ENCODE assay signal across 20 cellular contexts in the genomic region with DNA sequence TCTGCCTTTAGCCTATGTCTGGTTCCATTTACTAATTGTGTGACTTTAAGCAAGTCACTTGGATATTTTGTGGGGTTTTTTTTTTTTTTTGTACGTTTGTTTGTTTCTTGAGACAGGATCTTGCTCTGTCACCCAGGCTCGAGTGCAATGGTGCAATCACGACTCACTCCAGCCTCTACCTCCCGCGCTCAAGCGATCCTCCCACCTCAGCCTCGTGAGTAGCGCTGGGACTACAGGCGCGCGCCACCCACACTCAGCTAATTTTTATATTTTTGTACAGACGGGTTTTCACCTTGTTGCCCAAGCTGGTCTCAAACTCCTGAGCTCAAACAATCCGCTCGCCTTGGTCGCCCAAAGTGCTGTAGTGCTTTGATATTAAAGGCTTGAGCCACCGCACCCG. TPM values are rescaled to one million over a fixed set of nuclear protein-coding genes. Genes with fewer than 3 reads are reported as not detected.
A peak's percentile ranks its signal among the peaks of the same experiment; 100 is the strongest.
DNase-seq lines count a peak whose midpoint lies in the region; ATAC-seq, FAIRE-seq and TF ChIP-seq lines count a peak whose summit lies in the region.
"Had no signal": no experiment of that assay in that cellular context is flagged by ENCODE, and none has a peak within 500 bp of the region (broad histone marks: within the 10 kb centered on the region; RNA-seq: fewer than 3 reads in every experiment).

No MANE protein-coding gene starts in this region.

- DNase-seq in CD4-positive, alpha-beta T cell, result no peak
- DNase-seq in IMR-90 (no peak), astrocyte (ENCODE audit: low read depth) (no peak), neural crest cell (ENCODE audit: low read depth, low spot score) (no peak), GM19239 (ENCODE audit: insufficient read length, low spot score) (no peak), NCI-H2171 treated with DMSO at 0.1 percent for 48 hours (lab: John Stamatoyannopoulos, UW) (no peak)
- DNase-seq: activated B cell treated with CpG ODN at 0.5 μM for 24 hours; activated CD8-positive, alpha-beta memory T cell treated with anti-CD3 and anti-CD28 coated beads, Interleukin-2, amount 10 ng/mL, durations not matched to agents 7 days and 5 days; activated naive CD4-positive, alpha-beta T cell treated with anti-CD3 and anti-CD28 coated beads, Interleukin-2, amount 50 U/mL, for 16 hours; dorsolateral prefrontal cortex; esophagus squamous epithelium; heart left ventricle; NCI-H1105 treated with DMSO at 0.1 percent for 48 hours; stimulated activated CD4-positive, alpha-beta T cell treated with anti-CD3 and anti-CD28 coated beads, Interleukin-1b, Interleukin-23, amount 100 ng/mL, for 48 hours; testis had no signal

- H2BK20ac ChIP-seq in IMR-90 (ENCODE audit: low read depth, low read length), result no peak overlapping the region

- peak overlapping the region; percentile 45 for H3K4me3 Mint-ChIP-seq in CD4-positive, alpha-beta T cell
- no peak overlapping the region for H3K4me3 Mint-ChIP-seq in astrocyte (ENCODE audit: unreplicated experiment)
- no peak overlapping the region for H3K4me3 Mint-ChIP-seq in neural crest cell

- no peak overlapping the region; a peak in 1 of 4 replicates for H4K8ac ChIP-seq in IMR-90 (ENCODE audit: low read depth in 2 of 2, low read length in 2 of 2)

- H2AK9ac ChIP-seq in IMR-90 (replicated peaks; ENCODE audit: low read depth, low read length, poor library complexity), result no peak overlapping the region

- ATAC-seq in CD4-positive, alpha-beta T cell (ENCODE audit: poor library complexity), result no peak
- no peak for ATAC-seq in IMR-90 (ENCODE audit: low read depth)
- ATAC-seq in HG02970 (IDR thresholded peaks at IDR 0.05; ENCODE audit: low FRiP score, unreplicated experiment), result no peak

- peaks cover 4 to 24% of the 10 kb centered on the region in 2 experiments for H3K79me1 ChIP-seq in IMR-90 (ENCODE audit: low read depth in 1 of 2, low read length in 2 of 2)

- no peaks in the 10 kb centered on the region for H4K20me1 ChIP-seq in IMR-90 (ENCODE audit: insufficient read depth, low read length)
- no peaks in the 10 kb centered on the region for H4K20me1 ChIP-seq in astrocyte (ENCODE audit: insufficient read depth, low read length)

- no peak overlapping the region for H3K27ac ChIP-seq in CD4-positive, alpha-beta T cell (ENCODE audit: low read depth, low read length)
- H3K27ac ChIP-seq in IMR-90 (ENCODE audit: insufficient read depth, low read length), result no peak overlapping the region
- H3K27ac ChIP-seq in astrocyte (ENCODE audit: low read depth, low read length), result no peak overlapping the region

- H3K27me3 Mint-ChIP-seq in CD4-positive, alpha-beta T cell, result no peaks in the 10 kb centered on the region
- H3K27me3 Mint-ChIP-seq in astrocyte (ENCODE audit: low read depth, unreplicated experiment), result no peaks in the 10 kb centered on the region
- H3K27me3 Mint-ChIP-seq in neural crest cell (ENCODE audit: low read depth), result peaks cover 9% of the 10 kb centered on the region

- no peak overlapping the region for H3K27ac Mint-ChIP-seq in CD4-positive, alpha-beta T cell
- H3K27ac Mint-ChIP-seq in astrocyte (ENCODE audit: unreplicated experiment), result peak overlapping the region; percentile 69
- peak overlapping the region; percentile 19 for H3K27ac Mint-ChIP-seq in neural crest cell (ENCODE audit: unreplicated experiment)

- H3K27me3 ChIP-seq in CD4-positive, alpha-beta T cell (ENCODE audit: control insufficient read depth, insufficient read depth, low read length), result no peaks in the 10 kb centered on the region
- H3K27me3 ChIP-seq in IMR-90 (ENCODE audit: control insufficient read depth, insufficient read depth, low read length) (no peaks in the 10 kb centered on the region), astrocyte (ENCODE audit: insufficient read depth, low read length) (no peaks in the 10 kb centered on the region)
- H3K27me3 ChIP-seq: dorsolateral prefrontal cortex, esophagus squamous epithelium, heart left ventricle, testis had no signal

- H3K9ac ChIP-seq in IMR-90 (ENCODE audit: low read depth, low read length) (no peak overlapping the region), astrocyte (ENCODE audit: low read length) (no peak overlapping the region)

- no peaks in the 10 kb centered on the region for H3K9me3 ChIP-seq in CD4-positive, alpha-beta T cell (ENCODE audit: control insufficient read depth, low read length)
- H3K9me3 ChIP-seq in IMR-90 (ENCODE audit: control insufficient read depth, insufficient read depth, low read length) (no peaks in the 10 kb centered on the region), astrocyte (ENCODE audit: insufficient read depth, low read depth, low read length) (no peaks in the 10 kb centered on the region)
- H3K9me3 ChIP-seq: esophagus squamous epithelium, heart left ventricle, testis had no signal

- FAIRE-seq in astrocyte (lab: Jason Lieb, UNC) (no peak), GM19239 (lab: Jason Lieb, UNC) (no peak)
- FAIRE-seq: bronchial epithelial cell had no signal

- no peak overlapping the region for H3K56ac ChIP-seq in IMR-90 (ENCODE audit: extremely low read depth, insufficient read depth, low read length)

- H2AFZ ChIP-seq in IMR-90 (replicated peaks; ENCODE audit: low read length, poor library complexity) (no peak overlapping the region), astrocyte (ENCODE audit: low read depth, low read length) (no peak overlapping the region)

- H3K14ac ChIP-seq in IMR-90 (replicated peaks; ENCODE audit: low read depth, low read length), result no peak overlapping the region

- TF ChIP-seq RAD21 in IMR-90 (IDR thresholded peaks at IDR 0.05; ENCODE audit: low read length), result no peak

- no peak overlapping the region for H2AK5ac ChIP-seq in IMR-90 (ENCODE audit: low read depth, low read length)

- peaks cover 3% of the 10 kb centered on the region; the same call in 1 of the 2 replicates for H3K9me1 ChIP-seq in IMR-90 (ENCODE audit: insufficient read depth, low read length)

- intact Hi-C loops in CD4-positive, alpha-beta T cell (cut with DNase I, micrococcal nuclease), result loop anchor here (2.0 to 10.0 kb wide), 8 partner anchors 43 to 1729 kb away; a partner anchor contains a TSS
- intact Hi-C loops in IMR-90 (cut with micrococcal nuclease), result no loop called here

- POLR2A ChIA-PET in CD4-positive, alpha-beta T cell (lab: Charles Lee), result interaction anchor here (1.0 to 1.8 kb wide), 3 partner anchors 17 to 97 kb away, joined by 3 to 9 read pairs (median 5); a partner anchor contains a TSS
- POLR2A ChIA-PET in IMR-90 (lab: Charles Lee; ENCODE audit: unreplicated experiment), result no interaction called here

- H3K36me3 ChIP-seq in IMR-90 (ENCODE audit: control insufficient read depth, insufficient read depth, low read length), result peaks cover 2% of the 10 kb centered on the region; the same call in 1 of the 2 replicates
- H3K36me3 ChIP-seq in astrocyte (ENCODE audit: insufficient read depth, low read length), result no peaks in the 10 kb centered on the region

- H4K5ac ChIP-seq in IMR-90 (ENCODE audit: low read depth, low read length), result no peak overlapping the region

- H3K4me1 ChIP-seq in IMR-90 (ENCODE audit: control insufficient read depth, insufficient read depth, low read length) (peaks cover 2% of the 10 kb centered on the region; the same call in 1 of the 2 replicates), astrocyte (ENCODE audit: insufficient read depth, low read length) (peaks cover 24% of the 10 kb centered on the region)

- in situ Hi-C loops in IMR-90 (cut with MboI; ENCODE audit: low sequenced_read_pairs), result no loop called here

- no peak overlapping the region for H3K18ac ChIP-seq in IMR-90 (ENCODE audit: low read depth, low read length)

- H2BK15ac ChIP-seq in IMR-90 (ENCODE audit: low read depth, low read length), result no peak overlapping the region

- peaks cover 37% of the 10 kb centered on the region for H3K79me2 ChIP-seq in astrocyte (ENCODE audit: insufficient read depth, low read length)

- H3K4me1 Mint-ChIP-seq in CD4-positive, alpha-beta T cell (ENCODE audit: low read depth), result peaks cover 25% of the 10 kb centered on the region
- H3K4me1 Mint-ChIP-seq in astrocyte (ENCODE audit: low read depth, unreplicated experiment) (peaks cover 22% of the 10 kb centered on the region), neural crest cell (peaks cover 28% of the 10 kb centered on the region)

- no peak overlapping the region for H2BK5ac ChIP-seq in IMR-90 (ENCODE audit: low read depth, low read length, poor library complexity, severe bottlenecking)

- peaks cover 19% of the 10 kb centered on the region for H3K36me3 Mint-ChIP-seq in CD4-positive, alpha-beta T cell (ENCODE audit: low read depth)
- H3K36me3 Mint-ChIP-seq in astrocyte (ENCODE audit: low read depth, unreplicated experiment) (peaks cover 6% of the 10 kb centered on the region), neural crest cell (ENCODE audit: low read depth) (peaks cover 3% of the 10 kb centered on the region)

- no peak overlapping the region for H4K91ac ChIP-seq in IMR-90 (ENCODE audit: insufficient read depth, low read depth, low read length)

- H3K4ac ChIP-seq in IMR-90 (ENCODE audit: low read depth, low read length), result no peak overlapping the region

- no peak for TF ChIP-seq POLR2A in IMR-90 (IDR thresholded peaks at IDR 0.05; ENCODE audit: low read depth, low read length)

- H3K9me3 Mint-ChIP-seq in CD4-positive, alpha-beta T cell, result no peaks in the 10 kb centered on the region
- H3K9me3 Mint-ChIP-seq in astrocyte (ENCODE audit: unreplicated experiment), result no peaks in the 10 kb centered on the region
- H3K9me3 Mint-ChIP-seq in neural crest cell, result no peaks in the 10 kb centered on the region
- H3K9me3 Mint-ChIP-seq: activated B cell treated with CpG ODN at 0.5 μM for 24 hours, IgD-negative memory B cell had no signal

- H3K4me3 ChIP-seq in IMR-90 (ENCODE audit: insufficient read depth, low read depth, low read length), result no peak overlapping the region
- no peak overlapping the region for H3K4me3 ChIP-seq in astrocyte (ENCODE audit: insufficient read depth, low read depth, low read length)

- no peak overlapping the region for H2BK120ac ChIP-seq in IMR-90 (ENCODE audit: low read depth, low read length)

- H3K23ac ChIP-seq in IMR-90 (ENCODE audit: low read depth, low read length), result no peak overlapping the region

- no peak for TF ChIP-seq CTCF in CD4-positive, alpha-beta T cell (IDR thresholded peaks at IDR 0.05)
- TF ChIP-seq CTCF in IMR-90 (conservative IDR thresholded peaks at IDR 0.05; ENCODE audit: low read depth, low read length), result no peak
- no peak for TF ChIP-seq CTCF in astrocyte (IDR thresholded peaks at IDR 0.05; ENCODE audit: insufficient read depth, low read depth, low read length)
- no peak for TF ChIP-seq CTCF in neural crest cell (conservative IDR thresholded peaks at IDR 0.05)

- 90% methylated on average over 2 of the region's 17 CpGs; no CpG with 5 or more reads in 1 of the 2 experiments for WGBS in IMR-90 (ENCODE audit: extremely low coverage in 2 of 2, insufficient read length in 1 of 2), 2 experiments

- CTCF ChIA-PET in CD4-positive, alpha-beta T cell (lab: Charles Lee), result interaction anchor here (0.6 to 1.8 kb wide), 6 partner anchors 24 to 69 kb away, joined by 3 to 7 read pairs (median 5); no protein-coding TSS in a partner anchor
- CTCF ChIA-PET in IMR-90 (lab: Yijun Ruan, JAX), result interaction anchor here (1.3 kb wide), 1 partner anchor 60 kb away, joined by 4 read pairs; no protein-coding TSS in a partner anchor

- H3K4me2 ChIP-seq in IMR-90 (ENCODE audit: low read depth, low read length), result no peak overlapping the region
- no peak overlapping the region for H3K4me2 ChIP-seq in astrocyte (ENCODE audit: low read length)

- dilution Hi-C loops in IMR-90 (cut with HindIII; ENCODE audit: low sequenced_read_pairs, unreplicated experiment), result no loop called here

- no TSS peak for BruUV-seq in IMR-90 (replicated peaks; lab: Mats Ljungman, UMichigan)

RNA-seq across cellular contexts. Expression of a gene that starts 1.1 kb away (rescaled TPM):
- 10 to 100 TPM; 21.3 to 22.0 TPM for total RNA-seq in CD4-positive, alpha-beta T cell
- total RNA-seq in IMR-90 (2012; rRNA removed), result 92.8 and 98.8 TPM in 2 replicates
- 134 and 140 TPM in 2 replicates for polyA plus RNA-seq in IMR-90 (2012; rRNA removed)
- polyA plus RNA-seq in IMR-90 (2012; cell fraction: cytosol; rRNA removed), result 85.4 and 108 TPM in 2 replicates
- 39.7 and 45.7 TPM in 2 replicates for polyA plus RNA-seq in IMR-90 (2012; cell fraction: nucleus; rRNA removed; ENCODE audit: low replicate concordance)
- 199 and 202 TPM in 2 replicates for total RNA-seq in astrocyte
- 63.2 and 67.0 TPM in 2 replicates for total RNA-seq in neural crest cell

RNA-seq across cellular contexts. Expression of a gene that starts 42.4 kb away (rescaled TPM):
- 1 to 10 TPM; 3.6 to 4.2 TPM for total RNA-seq in CD4-positive, alpha-beta T cell
- total RNA-seq in IMR-90 (2012; rRNA removed) (18.8 and 26.9 TPM in 2 replicates), astrocyte (257 and 272 TPM in 2 replicates), neural crest cell (2.2 and 2.4 TPM in 2 replicates)
- polyA plus RNA-seq in IMR-90 (2012; rRNA removed), result 36.1 and 48.7 TPM in 2 replicates
- 31.0 and 54.1 TPM in 2 replicates for polyA plus RNA-seq in IMR-90 (2012; cell fraction: cytosol; rRNA removed)
- 41.9 and 95.5 TPM in 2 replicates for polyA plus RNA-seq in IMR-90 (2012; cell fraction: nucleus; rRNA removed; ENCODE audit: low replicate concordance)

RNA-seq across cellular contexts. Expression of a gene that starts 56.0 kb away (rescaled TPM):
- not detected for total RNA-seq in CD4-positive, alpha-beta T cell
- not detected in 2 replicates for total RNA-seq in IMR-90 (2012; rRNA removed)
- polyA plus RNA-seq in IMR-90 (2012; rRNA removed), result not detected in 2 replicates
- polyA plus RNA-seq in IMR-90 (2012; cell fraction: cytosol; rRNA removed), result not detected in 2 replicates
- polyA plus RNA-seq in IMR-90 (2012; cell fraction: nucleus; rRNA removed; ENCODE audit: low replicate concordance), result 0.05 and 0.19 TPM in 2 replicates
- 0.25 TPM in 1 of 2 replicates, not detected in the other for total RNA-seq in astrocyte
- not detected in 2 replicates for total RNA-seq in neural crest cell
- total RNA-seq: activated B cell treated with CpG ODN at 0.5 μM for 24 hours, bronchial epithelial cell, lung microvascular endothelial cell had no signal
- polyA plus RNA-seq: BJ, IgD-negative memory B cell had no signal
